ENCODE assay signal across 8 cellular contexts in the genomic region with DNA sequence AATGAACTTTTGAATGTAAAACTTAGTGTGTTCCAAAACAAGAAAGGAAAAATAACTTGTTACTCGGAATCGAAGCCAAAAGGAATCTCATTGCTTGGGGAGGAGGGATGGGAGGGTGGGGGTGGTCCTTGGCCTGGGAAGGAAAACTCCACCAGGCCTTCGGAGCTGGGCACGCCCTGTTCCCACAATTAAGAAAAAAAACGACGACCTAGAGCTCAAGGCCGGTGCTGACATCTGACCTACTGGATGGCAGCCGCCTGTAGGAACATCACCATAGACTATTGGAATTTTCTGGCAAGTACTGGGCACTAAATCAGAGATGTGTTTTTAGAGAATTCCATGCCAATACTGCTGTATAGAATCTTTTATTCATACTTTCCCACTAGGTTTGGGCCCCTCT. TPM values are rescaled to one million over a fixed set of nuclear protein-coding genes. Genes with fewer than 3 reads are reported as not detected.
DNase-seq lines count a peak whose midpoint lies in the region; ATAC-seq, FAIRE-seq and TF ChIP-seq lines count a peak whose summit lies in the region.

No MANE protein-coding gene starts in this region.

- peaks cover 55% of the 10 kb centered on the region for H3K79me2 ChIP-seq in Karpas-422 (ENCODE audit: low read length)

- H3K4me1 ChIP-seq in CD4-positive, CD25-positive, alpha-beta regulatory T cell (ENCODE audit: control insufficient read depth, insufficient read depth, low read length, poor library complexity, severe bottlenecking) = peaks cover 66% of the 10 kb centered on the region
- H3K4me1 ChIP-seq in Karpas-422 (ENCODE audit: low read length) (peaks cover 61% of the 10 kb centered on the region), upper lobe of right lung (peaks cover 66% of the 10 kb centered on the region)

- no peaks in the 10 kb centered on the region for H3K9me3 ChIP-seq in CD4-positive, CD25-positive, alpha-beta regulatory T cell (ENCODE audit: control insufficient read depth in 2 of 2, low read length in 2 of 2)
- H3K9me3 ChIP-seq in Karpas-422 (ENCODE audit: low read length) (no peaks in the 10 kb centered on the region), upper lobe of right lung (no peaks in the 10 kb centered on the region)

- H3K4me3 Mint-ChIP-seq in CD4-positive, CD25-positive, alpha-beta regulatory T cell = peak overlapping the region; percentile 86 to 94 (median 90)

- peak overlapping the region; percentile 100 for H3K9ac ChIP-seq in Karpas-422 (ENCODE audit: low read length)

- no peak for FAIRE-seq in bronchial epithelial cell (lab: Jason Lieb, UNC)

- H3K27ac Mint-ChIP-seq in CD4-positive, CD25-positive, alpha-beta regulatory T cell = peak overlapping the region; percentile 52 to 93 (median 77)

- peaks cover 18% of the 10 kb centered on the region; the same call in 1 of the 2 replicates for H4K20me1 ChIP-seq in Karpas-422 (ENCODE audit: insufficient read depth, low read depth, low read length)

- peaks cover 6% of the 10 kb centered on the region for H3K36me3 Mint-ChIP-seq in CD4-positive, CD25-positive, alpha-beta regulatory T cell

- no peaks in the 10 kb centered on the region for H3K27me3 Mint-ChIP-seq in CD4-positive, CD25-positive, alpha-beta regulatory T cell

- ATAC-seq in CD4-positive, CD25-positive, alpha-beta regulatory T cell (ENCODE audit: low read depth in 2 of 2) = no peak
- ATAC-seq in upper lobe of right lung (no peak), GM18505 (IDR thresholded peaks at IDR 0.05; ENCODE audit: unreplicated experiment) (no peak), HG03571 (IDR thresholded peaks at IDR 0.05; ENCODE audit: unreplicated experiment) (no peak)

- TF ChIP-seq POLR2A in lower leg skin (IDR thresholded peaks at IDR 0.05) = no peak
- TF ChIP-seq POLR2A in GM18505 (IDR thresholded peaks at IDR 0.05; ENCODE audit: borderline replicate concordance, extremely low read depth, insufficient read depth, insufficient read length) = no peak

- no peak for DNase-seq in CD4-positive, CD25-positive, alpha-beta regulatory T cell
- peak; percentile 57 for DNase-seq in Karpas-422
- no peak for DNase-seq in bronchial epithelial cell (ENCODE audit: low read depth)
- DNase-seq in lower leg skin (ENCODE audit: low spot score in 2 of 2) = peak; percentile 67 to 87
- DNase-seq in upper lobe of right lung = no peak
- no peak for DNase-seq in activated CD8-positive, alpha-beta memory T cell treated with anti-CD3 and anti-CD28 coated beads, Interleukin-2, amount 50 U/mL, for 48 hours

- peaks cover 0 to 62% (median 45%) of the 10 kb centered on the region in 4 donors for H3K4me1 Mint-ChIP-seq in CD4-positive, CD25-positive, alpha-beta regulatory T cell

- H3K4me3 ChIP-seq in CD4-positive, CD25-positive, alpha-beta regulatory T cell (ENCODE audit: low read depth, low read length) = peak overlapping the region; percentile 75
- H3K4me3 ChIP-seq in Karpas-422 (ENCODE audit: low read length) (peak overlapping the region; percentile 97), bronchial epithelial cell (ENCODE audit: low read depth, low read length) (peak overlapping the region; percentile 96), lower leg skin (ENCODE audit: low read depth, poor library complexity, severe bottlenecking) (peak overlapping the region; percentile 63), upper lobe of right lung (peak overlapping the region; percentile 86)

- no peaks in the 10 kb centered on the region for H3K9me2 ChIP-seq in Karpas-422 (replicated peaks; ENCODE audit: insufficient read depth, low read length)

- H3K36me3 ChIP-seq in CD4-positive, CD25-positive, alpha-beta regulatory T cell (ENCODE audit: control insufficient read depth, insufficient read depth, low read length) = peaks cover under 1% of the 10 kb centered on the region
- H3K36me3 ChIP-seq in Karpas-422 (ENCODE audit: insufficient read depth, low read length) (peaks cover 38% of the 10 kb centered on the region), bronchial epithelial cell (ENCODE audit: control insufficient read depth, insufficient read depth, low read length) (peaks cover under 1% of the 10 kb centered on the region), upper lobe of right lung (peaks cover 3% of the 10 kb centered on the region)

- TF ChIP-seq CTCF in bronchial epithelial cell (IDR thresholded peaks at IDR 0.05; ENCODE audit: insufficient read depth, low read length, severe bottlenecking) (no peak), lower leg skin (IDR thresholded peaks at IDR 0.05) (no peak), upper lobe of right lung (IDR thresholded peaks at IDR 0.05) (no peak)

- H3K27me3 ChIP-seq in CD4-positive, CD25-positive, alpha-beta regulatory T cell (ENCODE audit: control insufficient read depth, insufficient read depth, low read length) = no peaks in the 10 kb centered on the region
- no peaks in the 10 kb centered on the region for H3K27me3 ChIP-seq in Karpas-422 (ENCODE audit: low read length)
- H3K27me3 ChIP-seq in bronchial epithelial cell (ENCODE audit: control insufficient read depth, insufficient read depth, low read length) = no peaks in the 10 kb centered on the region
- no peaks in the 10 kb centered on the region for H3K27me3 ChIP-seq in upper lobe of right lung

- intact Hi-C loops in lower leg skin (cut with DNase I; ENCODE audit: low total_unique reads) (no loop called here), upper lobe of right lung (cut with DNase I) (no loop called here)

- no peak overlapping the region for H2AFZ ChIP-seq in Karpas-422 (ENCODE audit: low read length)

- peak overlapping the region; percentile 55 for H3K27ac ChIP-seq in CD4-positive, CD25-positive, alpha-beta regulatory T cell (ENCODE audit: insufficient read depth, low read length, poor library complexity, severe bottlenecking)
- H3K27ac ChIP-seq in Karpas-422 (ENCODE audit: low read length) = peak overlapping the region; percentile 98
- H3K27ac ChIP-seq in upper lobe of right lung = peak overlapping the region; percentile 86

- WGBS in lower leg skin, 2 donors = 1 to 5% methylated on average over 8 of the region's 8 CpGs

- peak overlapping the region; percentile 81 for H3K4me2 ChIP-seq in Karpas-422 (ENCODE audit: low read depth, low read length, poor library complexity, severe bottlenecking)

- H3K9me3 Mint-ChIP-seq in CD4-positive, CD25-positive, alpha-beta regulatory T cell = no peaks in the 10 kb centered on the region

RNA-seq across cellular contexts. Expression of gene NADK, which starts 0.8 kb away (rescaled TPM):
- total RNA-seq in CD4-positive, CD25-positive, alpha-beta regulatory T cell = 52.6 TPM
- 10 to 100 TPM; 18.7 to 27.1 (median 21.2) TPM for polyA plus RNA-seq in CD4-positive, CD25-positive, alpha-beta regulatory T cell
- total RNA-seq in Karpas-422 (2014; rRNA removed; shearing (Covaris generic); ENCODE audit: low replicate concordance) = 44.3 and 80.3 TPM in 2 replicates
- total RNA-seq in bronchial epithelial cell = 41.6 and 51.0 TPM in 2 replicates
- total RNA-seq in lower leg skin = 10 to 100 TPM; 45.4 to 58.0 (median 54.2) TPM
- total RNA-seq in upper lobe of right lung = 99.2 TPM

RNA-seq across cellular contexts. Expression of gene CDK11A, which starts 53.4 kb away (rescaled TPM):
- 212 TPM for total RNA-seq in CD4-positive, CD25-positive, alpha-beta regulatory T cell
- polyA plus RNA-seq in CD4-positive, CD25-positive, alpha-beta regulatory T cell = 10 to 100 TPM; 10.2 to 30.4 (median 15.3) TPM
- total RNA-seq in Karpas-422 (2014; rRNA removed; shearing (Covaris generic); ENCODE audit: low replicate concordance) = 26.2 and 39.6 TPM in 2 replicates
- 4.2 and 10.6 TPM in 2 replicates for total RNA-seq in bronchial epithelial cell
- 10 to 100 TPM; 18.1 to 56.9 (median 27.7) TPM for total RNA-seq in lower leg skin
- total RNA-seq in upper lobe of right lung = 51.7 TPM

Comparison
In these comparisons a context has a peak if more than half of its experiments do, and no peak if none do; other contexts are left out.
1. DNase-seq: peak in Karpas-422 (single experiment) and lower leg skin (2 of 2); none in CD4-positive, CD25-positive, alpha-beta regulatory T cell (0 of 3), bronchial epithelial cell (single experiment), upper lobe of right lung (single experiment) and activated CD8-positive, alpha-beta memory T cell treated with anti-CD3 and anti-CD28 coated beads, Interleukin-2, amount 50 U/mL, for 48 hours (single experiment).
2. Peak in every context shown above with its lines, with median percentiles within 50 percentile points of each other: H3K27ac ChIP-seq and H3K4me3 ChIP-seq.